1 cellular context compared by ENCODE assay signal in the genomic region with DNA sequence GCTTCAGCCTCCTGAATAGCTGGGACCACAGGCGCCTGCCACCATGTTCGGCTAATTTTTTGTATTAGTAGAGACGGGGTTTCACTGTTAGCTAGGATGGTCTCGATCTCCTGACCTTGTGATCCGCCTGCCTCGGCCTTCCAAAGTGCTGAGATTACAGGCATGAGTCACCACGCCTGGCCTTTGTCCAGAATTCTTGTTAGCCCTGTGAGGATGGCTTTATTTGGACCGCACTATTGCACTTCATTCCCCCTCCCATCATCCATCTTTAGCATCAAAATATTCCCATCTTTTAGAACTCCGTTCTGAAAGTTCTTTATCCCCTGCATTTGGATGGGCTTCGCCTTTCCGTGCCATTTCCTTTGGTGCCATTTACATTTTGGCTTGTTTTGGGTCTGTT.
TF ChIP-seq lines count a peak whose summit lies in the region.

No MANE protein-coding gene starts in this region.

TF ChIP-seq in HEK293, 187 proteins besides CTCF, POLR2A, EP300 and RAD21 (continued from another document):
- TF ChIP-seq, protein P1, sequence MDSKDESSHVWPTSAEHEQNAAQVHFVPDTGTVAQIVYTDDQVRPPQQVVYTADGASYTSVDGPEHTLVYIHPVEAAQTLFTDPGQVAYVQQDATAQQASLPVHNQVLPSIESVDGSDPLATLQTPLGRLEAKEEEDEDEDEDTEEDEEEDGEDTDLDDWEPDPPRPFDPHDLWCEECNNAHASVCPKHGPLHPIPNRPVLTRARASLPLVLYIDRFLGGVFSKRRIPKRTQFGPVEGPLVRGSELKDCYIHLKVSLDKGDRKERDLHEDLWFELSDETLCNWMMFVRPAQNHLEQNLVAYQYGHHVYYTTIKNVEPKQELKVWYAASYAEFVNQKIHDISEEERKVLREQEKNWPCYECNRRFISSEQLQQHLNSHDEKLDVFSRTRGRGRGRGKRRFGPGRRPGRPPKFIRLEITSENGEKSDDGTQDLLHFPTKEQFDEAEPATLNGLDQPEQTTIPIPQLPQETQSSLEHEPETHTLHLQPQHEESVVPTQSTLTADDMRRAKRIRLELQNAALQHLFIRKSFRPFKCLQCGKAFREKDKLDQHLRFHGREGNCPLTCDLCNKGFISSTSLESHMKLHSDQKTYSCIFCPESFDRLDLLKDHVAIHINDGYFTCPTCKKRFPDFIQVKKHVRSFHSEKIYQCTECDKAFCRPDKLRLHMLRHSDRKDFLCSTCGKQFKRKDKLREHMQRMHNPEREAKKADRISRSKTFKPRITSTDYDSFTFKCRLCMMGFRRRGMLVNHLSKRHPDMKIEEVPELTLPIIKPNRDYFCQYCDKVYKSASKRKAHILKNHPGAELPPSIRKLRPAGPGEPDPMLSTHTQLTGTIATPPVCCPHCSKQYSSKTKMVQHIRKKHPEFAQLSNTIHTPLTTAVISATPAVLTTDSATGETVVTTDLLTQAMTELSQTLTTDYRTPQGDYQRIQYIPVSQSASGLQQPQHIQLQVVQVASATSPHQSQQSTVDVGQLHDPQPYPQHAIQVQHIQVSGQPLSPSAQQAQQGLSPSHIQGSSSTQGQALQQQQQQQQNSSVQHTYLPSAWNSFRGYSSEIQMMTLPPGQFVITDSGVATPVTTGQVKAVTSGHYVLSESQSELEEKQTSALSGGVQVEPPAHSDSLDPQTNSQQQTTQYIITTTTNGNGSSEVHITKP (tag by site-specific recombination; IDR thresholded peaks at IDR 0.05), result peak; percentile 61
- 0 out of 2 replicates have a peak, but pooled peaks have one; percentile 24 for TF ChIP-seq ZNF366 (tag by site-specific recombination; conservative IDR thresholded peaks at IDR 0.05)
- TF ChIP-seq ZSCAN5A (tag by site-specific recombination; IDR thresholded peaks at IDR 0.05), result peak; percentile 28; the same call in 1 of the 2 replicates
